Comparison of ENCODE assay signal across 28 cellular contexts in the genomic region with DNA sequence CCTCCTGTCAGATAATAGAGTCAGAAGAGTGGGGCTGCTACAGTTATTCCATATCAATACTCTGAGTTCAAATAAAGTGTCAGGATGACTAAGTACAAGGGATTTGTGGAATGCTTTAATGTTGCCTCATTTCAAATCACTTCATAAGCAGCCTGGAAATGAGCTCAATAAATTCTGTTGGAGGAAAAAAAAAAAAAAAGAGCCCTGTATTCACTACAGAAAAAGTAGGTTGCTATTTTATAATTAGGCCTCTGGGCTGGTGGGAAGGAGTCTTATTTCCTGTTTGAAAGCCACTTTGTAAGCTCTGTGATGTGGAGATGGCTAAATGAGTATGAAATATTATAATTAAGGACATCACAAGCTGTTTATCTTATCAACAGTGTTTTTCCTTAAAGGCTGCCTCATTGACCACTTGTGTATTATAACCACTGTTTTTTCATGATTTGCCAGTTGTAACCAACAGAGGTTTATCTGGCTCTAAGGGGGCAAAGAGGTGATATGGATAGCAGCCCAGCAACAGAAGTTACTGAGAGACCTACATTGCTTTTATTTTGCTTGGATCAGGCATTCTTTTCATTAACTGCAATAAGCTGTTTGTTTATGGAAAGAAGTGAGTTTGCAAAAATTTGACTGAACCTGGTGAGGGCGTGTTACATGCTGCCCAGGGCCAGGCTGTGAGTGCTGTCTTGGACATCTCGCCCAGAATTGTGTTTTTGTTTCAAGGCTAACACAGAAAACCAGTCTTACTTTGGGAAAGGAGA.
DNase-seq lines count a peak whose midpoint lies in the region; TF ChIP-seq lines count a peak whose summit lies in the region.
"Had no signal": no experiment of that assay in that cellular context is flagged by ENCODE, and none has a peak within 500 bp of the region (broad histone marks: within the 10 kb centered on the region; RNA-seq: fewer than 3 reads in every experiment).

No MANE protein-coding gene starts in this region.

- H3K27me3 Mint-ChIP-seq in T-helper 2 cell treated with Interferon-gamma antibody and Interleukin-4, amounts not matched to agents 5 μg/mL and 100 μg/mL, for 36 hours (ENCODE audit: low read depth), result no peaks in the 10 kb centered on the region
- H3K27me3 Mint-ChIP-seq: B cell had no signal

- H3K9me3 ChIP-seq in fibroblast of lung (ENCODE audit: control insufficient read depth, insufficient read depth, low read depth, low read length) (no peaks in the 10 kb centered on the region), colonic mucosa (no peaks in the 10 kb centered on the region)
- H3K9me3 ChIP-seq: body of pancreas, mucosa of descending colon, Peyer's patch, psoas muscle, SJSA1, tibial artery had no signal

- no peak overlapping the region for H3K9ac ChIP-seq in fibroblast of lung (ENCODE audit: insufficient read depth, low read length)
- no peak overlapping the region for H3K9ac ChIP-seq in colonic mucosa (ENCODE audit: low read depth in 2 of 2, low read length in 2 of 2)

- H2AFZ ChIP-seq in fibroblast of lung (ENCODE audit: low read length), result no peak overlapping the region

- no peak overlapping the region for H3K4me3 Mint-ChIP-seq in T-helper 2 cell treated with Interferon-gamma antibody and Interleukin-4, amounts not matched to agents 5 μg/mL and 100 μg/mL, for 36 hours
- H3K4me3 Mint-ChIP-seq: activated T-helper 17 cell treated with anti-CD3 and anti-CD28 coated beads, Interleukin-2, amount 50 U/mL, for 72 hours; B cell; endodermal cell; neural crest cell; stimulated activated naive CD8-positive, alpha-beta T cell treated with anti-CD3 and anti-CD28 coated beads, Interleukin-15, Interleukin-2, amounts not matched to agents 100 ng/mL and 50 ng/mL, for 24 hours had no signal

- no peaks in the 10 kb centered on the region for H3K9me3 Mint-ChIP-seq in T-helper 2 cell treated with Interferon-gamma antibody and Interleukin-4, amounts not matched to agents 5 μg/mL and 100 μg/mL, for 36 hours
- H3K9me3 Mint-ChIP-seq: activated naive CD4-positive, alpha-beta T cell treated with anti-CD3 and anti-CD28 coated beads, Interleukin-2, amount 50 U/mL, for 72 hours; activated T-helper 17 cell treated with anti-CD3 and anti-CD28 coated beads, Interleukin-2, amount 50 U/mL, for 72 hours; endodermal cell; neural crest cell had no signal

- H3K27ac ChIP-seq in fibroblast of lung (ENCODE audit: insufficient read depth, low read length), result no peak overlapping the region
- no peak overlapping the region for H3K27ac ChIP-seq in colonic mucosa
- H3K27ac ChIP-seq: body of pancreas, coronary artery, Peyer's patch, psoas muscle, SJSA1, tibial artery, WERI-Rb-1 had no signal

- no peaks in the 10 kb centered on the region for H3K36me3 Mint-ChIP-seq in T-helper 2 cell treated with Interferon-gamma antibody and Interleukin-4, amounts not matched to agents 5 μg/mL and 100 μg/mL, for 36 hours (ENCODE audit: low read depth)
- H3K36me3 Mint-ChIP-seq: activated naive CD4-positive, alpha-beta T cell treated with anti-CD3 and anti-CD28 coated beads, Interleukin-2, amount 50 U/mL, for 72 hours had no signal

- DNase-seq in COLO829 (ENCODE audit: low spot score), result peak; percentile 17
- DNase-seq in SW480 (ENCODE audit: low spot score), result peak; percentile 52
- DNase-seq in fibroblast of lung (ENCODE audit: low read depth in 2 of 2), result peak; percentile 18 to 83
- peak; percentile 47 for DNase-seq in non-pigmented ciliary epithelial cell (ENCODE audit: low read depth)
- DNase-seq in T-helper 2 cell treated with Interferon-gamma antibody and Interleukin-4, amounts not matched to agents 5 μg/mL and 100 μg/mL, for 36 hours (ENCODE audit: low spot score), result no peak
- no peak for DNase-seq in colonic mucosa
- DNase-seq in activated CD4-positive, CD25-positive, alpha-beta regulatory T cell (lab: John Stamatoyannopoulos, UW), result no peak
- no peak for DNase-seq in ACHN
- DNase-seq: body of pancreas; endodermal cell; head of caudate nucleus; Kasumi-1; mucosa of descending colon; NCI-H1092; NCI-H1930; NCI-H446; Peyer's patch; psoas muscle; stimulated activated CD4-positive, alpha-beta T cell treated with anti-CD3 and anti-CD28 coated beads, Interleukin-4, amount 100 ng/mL, for 24 hours; tibial artery; WERI-Rb-1 had no signal

- H4K20me1 ChIP-seq in fibroblast of lung (ENCODE audit: control insufficient read depth, extremely low read depth, insufficient read depth, low read length), result no peaks in the 10 kb centered on the region

- H3K79me2 ChIP-seq in fibroblast of lung (ENCODE audit: control insufficient read depth, insufficient read depth, low read length), result no peaks in the 10 kb centered on the region

- H3K4me1 Mint-ChIP-seq in T-helper 2 cell treated with Interferon-gamma antibody and Interleukin-4, amounts not matched to agents 5 μg/mL and 100 μg/mL, for 36 hours (ENCODE audit: low read depth), result no peaks in the 10 kb centered on the region
- H3K4me1 Mint-ChIP-seq: activated T-helper 17 cell treated with anti-CD3 and anti-CD28 coated beads, Interleukin-2, amount 50 U/mL, for 72 hours had no signal

- H3K27me3 ChIP-seq in fibroblast of lung (ENCODE audit: control insufficient read depth, insufficient read depth, low read length) (no peaks in the 10 kb centered on the region), colonic mucosa (no peaks in the 10 kb centered on the region)
- H3K27me3 ChIP-seq: body of pancreas, Peyer's patch, tibial artery had no signal

- no peak for TF ChIP-seq CTCF in fibroblast of lung (conservative IDR thresholded peaks at IDR 0.05 in 1 of 2, IDR thresholded peaks at IDR 0.05 in 1 of 2; ENCODE audit: low read depth in 1 of 2, low read length in 2 of 2)
- TF ChIP-seq CTCF in colonic mucosa (IDR thresholded peaks at IDR 0.05), result no peak

- H3K36me3 ChIP-seq in fibroblast of lung (ENCODE audit: control insufficient read depth, insufficient read depth, low read length) (no peaks in the 10 kb centered on the region), colonic mucosa (no peaks in the 10 kb centered on the region)
- H3K36me3 ChIP-seq: Peyer's patch, SJSA1, tibial artery, WERI-Rb-1 had no signal

- H3K4me3 ChIP-seq in fibroblast of lung (replicated peaks in 1 of 4; ENCODE audit: control extremely low read depth in 1 of 4, insufficient read depth in 1 of 4, low read depth in 3 of 4, low read length in 4 of 4), result no peak overlapping the region
- H3K4me3 ChIP-seq in colonic mucosa, result no peak overlapping the region
- H3K4me3 ChIP-seq: body of pancreas, coronary artery, mucosa of descending colon, Peyer's patch, psoas muscle, SJSA1, tibial artery had no signal

- H3K4me2 ChIP-seq in fibroblast of lung (ENCODE audit: extremely low read depth, insufficient read depth, low read length), result no peak overlapping the region

- H3K27ac Mint-ChIP-seq in T-helper 2 cell treated with Interferon-gamma antibody and Interleukin-4, amounts not matched to agents 5 μg/mL and 100 μg/mL, for 36 hours, result no peak overlapping the region
- H3K27ac Mint-ChIP-seq: activated naive CD4-positive, alpha-beta T cell treated with anti-CD3 and anti-CD28 coated beads, Interleukin-2, amount 50 U/mL, for 72 hours; activated T-helper 17 cell treated with anti-CD3 and anti-CD28 coated beads, Interleukin-2, amount 50 U/mL, for 72 hours; B cell; endodermal cell; stimulated activated naive CD8-positive, alpha-beta T cell treated with anti-CD3 and anti-CD28 coated beads, Interleukin-15, Interleukin-2, amounts not matched to agents 100 ng/mL and 50 ng/mL, for 24 hours had no signal

- in situ Hi-C loops in ACHN (cut with HindIII; ENCODE audit: low pct_ligation_motif_present, low pct_unique_long_range_greater_than_20kb, low sequenced_read_pairs), result no loop called here

- intact Hi-C loops in colonic mucosa (cut with DNase I), result no loop called here

- no peaks in the 10 kb centered on the region for H3K4me1 ChIP-seq in fibroblast of lung (ENCODE audit: control insufficient read depth, extremely low read depth, insufficient read depth, low read length)
- H3K4me1 ChIP-seq in colonic mucosa, result no peaks in the 10 kb centered on the region
- H3K4me1 ChIP-seq: body of pancreas, Peyer's patch, psoas muscle, tibial artery had no signal

Comparison
In these comparisons a context has a peak if more than half of its experiments do, and no peak if none do; other contexts are left out.
1. DNase-seq: peak in COLO829 (single experiment), SW480 (single experiment), fibroblast of lung (2 of 2) and non-pigmented ciliary epithelial cell (single experiment); none in T-helper 2 cell treated with Interferon-gamma antibody and Interleukin-4, amounts not matched to agents 5 μg/mL and 100 μg/mL, for 36 hours (single experiment), colonic mucosa (single experiment), activated CD4-positive, CD25-positive, alpha-beta regulatory T cell (0 of 4) and ACHN (single experiment).